8 cellular contexts compared by ENCODE assay signal in the genomic region with DNA sequence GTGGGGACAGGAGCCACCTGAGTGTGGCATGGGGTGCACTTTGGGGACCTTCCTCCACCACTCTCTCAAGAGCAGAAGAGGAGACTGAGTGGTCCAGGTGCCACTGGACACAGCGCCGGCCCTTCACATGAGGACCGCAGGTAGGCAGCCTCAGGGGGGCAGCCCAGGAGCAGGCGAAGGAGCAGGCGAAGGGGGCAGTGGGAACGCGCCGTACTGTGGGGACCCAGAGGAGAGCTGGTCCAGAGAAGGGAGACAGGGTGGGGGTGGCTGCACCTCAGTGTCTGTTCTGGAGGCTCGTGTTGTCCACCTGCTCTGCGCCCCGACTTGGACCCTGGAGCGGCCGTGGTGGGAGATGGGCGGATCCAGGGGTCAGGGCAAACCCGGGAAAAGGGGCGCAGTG. TPM values are rescaled to one million over a fixed set of nuclear protein-coding genes. Genes with fewer than 3 reads are reported as not detected.
"Had no signal": no experiment of that assay in that cellular context is flagged by ENCODE, and none has a peak within 500 bp of the region (broad histone marks: within the 10 kb centered on the region; RNA-seq: fewer than 3 reads in every experiment).

No MANE protein-coding gene starts in this region.

- H3K4me2 ChIP-seq: KMS-11 had no signal

- H3K4me3 ChIP-seq: K562 had no signal

- DNase-seq: IMR-90, KBM-7, KG1 had no signal

- H3K27ac ChIP-seq: HL-60, KMS-11 had no signal

- H3K9ac ChIP-seq: KMS-11 had no signal

- ATAC-seq: HepG2, K562 had no signal

RNA-seq across cellular contexts. Expression of gene AQP12A, which starts 55.0 kb away (rescaled TPM):
- polyA plus RNA-seq: HepG2, IgD-negative memory B cell, IMR-90, K562 had no signal
